17 cellular contexts compared by ENCODE assay signal in genomic region chr10:132321726-132322125, GRCh38.
"Had no signal": no experiment of that assay in that cellular context is flagged by ENCODE, and none has a peak within 500 bp of the region (broad histone marks: within the 10 kb centered on the region; RNA-seq: fewer than 3 reads in every experiment).

No MANE protein-coding gene starts in this region.

- H3K4me1 ChIP-seq: neural progenitor cell, prostate gland, right atrium auricular region, tibial artery had no signal

- H3K9me3 ChIP-seq: prostate gland, right atrium auricular region, tibial artery had no signal

- H3K4me3 Mint-ChIP-seq: central memory CD8-positive, alpha-beta T cell; naive B cell; neural progenitor cell had no signal

- H3K27me3 Mint-ChIP-seq: central memory CD8-positive, alpha-beta T cell; naive B cell had no signal

- H3K27me3 ChIP-seq: neural progenitor cell, right atrium auricular region, tibial artery had no signal

- H3K27ac Mint-ChIP-seq: naive B cell, neural progenitor cell had no signal

- H3K36me3 ChIP-seq: neural progenitor cell, prostate gland, right atrium auricular region had no signal

- DNase-seq: activated CD4-positive, alpha-beta T cell treated with anti-CD3 and anti-CD28 coated beads for 1 hour; activated CD8-positive, alpha-beta memory T cell treated with anti-CD3 and anti-CD28 coated beads for 24 hours; activated CD8-positive, alpha-beta memory T cell treated with anti-CD3 and anti-CD28 coated beads, Interleukin-2, amount 50 U/mL, for 48 hours; activated effector memory CD4-positive, alpha-beta T cell treated with Interleukin-2 at 50 U/mL for 16 hours; activated naive CD4-positive, alpha-beta T cell treated with anti-CD3 and anti-CD28 coated beads, Interleukin-2, amount 50 U/mL, for 16 hours; activated T-cell treated with anti-CD3 and anti-CD28 coated beads, Interleukin-2, amount 50 U/mL, for 48 hours; erythroblast; naive B cell; stimulated activated naive CD4-positive, alpha-beta T cell; T-helper 2 cell had no signal

- H3K4me3 ChIP-seq: coronary artery, neural progenitor cell, prostate gland, right atrium auricular region, tibial artery had no signal

- H3K27ac ChIP-seq: coronary artery, neural progenitor cell, prostate gland, right atrium auricular region, tibial artery, VCaP had no signal

- H3K9me3 Mint-ChIP-seq: central memory CD8-positive, alpha-beta T cell; naive B cell had no signal
